Comparison of ENCODE assay signal across 14 cellular contexts in the genomic region with DNA sequence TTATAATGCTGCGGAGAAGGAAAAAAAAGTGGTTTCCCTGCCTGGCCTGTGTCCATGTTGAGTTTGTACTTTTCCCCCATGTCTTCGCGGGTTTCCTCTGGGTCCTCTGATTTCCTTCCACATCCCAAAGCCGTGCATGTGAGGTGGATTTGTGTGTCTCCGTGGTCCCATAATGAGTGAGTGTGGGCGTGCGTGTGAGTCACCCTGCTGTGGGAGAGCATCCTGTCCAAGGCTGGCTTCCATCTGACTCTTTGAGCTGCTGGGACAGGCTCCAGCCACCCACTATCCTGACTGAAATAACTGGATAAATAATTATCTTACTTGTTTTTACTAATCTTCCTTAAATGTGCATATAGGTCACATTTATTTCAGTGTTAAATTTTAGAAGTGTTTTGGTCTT. TPM values are rescaled to one million over a fixed set of nuclear protein-coding genes. Genes with fewer than 3 reads are reported as not detected.
DNase-seq lines count a peak whose midpoint lies in the region; ATAC-seq and TF ChIP-seq lines count a peak whose summit lies in the region.
"Had no signal": no experiment of that assay in that cellular context is flagged by ENCODE, and none has a peak within 500 bp of the region (broad histone marks: within the 10 kb centered on the region; RNA-seq: fewer than 3 reads in every experiment).

No MANE protein-coding gene starts in this region.

- H3K4me2 ChIP-seq in mesendoderm (ENCODE audit: low read length), result no peak overlapping the region

- H3K4me3 ChIP-seq in ACC112 (ENCODE audit: low read depth, low read length) (peak overlapping the region; percentile 26; the same call in 1 of the 2 replicates), MG63 (no peak overlapping the region), mesendoderm (ENCODE audit: low read length) (no peak overlapping the region)

- no peaks in the 10 kb centered on the region for H3K36me3 Mint-ChIP-seq in activated T-helper 17 cell treated with anti-CD3 and anti-CD28 coated beads, Interleukin-2, amount 50 U/mL, for 72 hours (ENCODE audit: low read depth)
- H3K36me3 Mint-ChIP-seq: stimulated activated effector memory CD8-positive, alpha-beta T cell treated with anti-CD3 and anti-CD28 coated beads, Interleukin-12 subunit alpha, Interleukin-12 subunit beta, amount 100 ng/mL, for 72 hours had no signal

- H3K27ac ChIP-seq in ACC112 (ENCODE audit: low read depth, low read length), result peak overlapping the region; percentile 10; the same call in 1 of the 2 replicates
- H3K27ac ChIP-seq in mesendoderm (ENCODE audit: low read depth, low read length), result no peak overlapping the region

- no peak overlapping the region for H3K4me3 Mint-ChIP-seq in activated T-helper 17 cell treated with anti-CD3 and anti-CD28 coated beads, Interleukin-2, amount 50 U/mL, for 72 hours
- H3K4me3 Mint-ChIP-seq: activated T-cell treated with anti-CD3 and anti-CD28 coated beads, Interleukin-2, amount 50 U/mL, for 72 hours; B cell; stimulated activated effector memory CD8-positive, alpha-beta T cell treated with anti-CD3 and anti-CD28 coated beads, Interleukin-12 subunit alpha, Interleukin-12 subunit beta, amount 100 ng/mL, for 72 hours had no signal

- H3K9me3 Mint-ChIP-seq in activated T-helper 17 cell treated with anti-CD3 and anti-CD28 coated beads, Interleukin-2, amount 50 U/mL, for 72 hours, result no peaks in the 10 kb centered on the region
- H3K9me3 Mint-ChIP-seq: activated T-cell treated with anti-CD3 and anti-CD28 coated beads, Interleukin-2, amount 50 U/mL, for 72 hours; stimulated activated effector memory CD8-positive, alpha-beta T cell treated with anti-CD3 and anti-CD28 coated beads, Interleukin-12 subunit alpha, Interleukin-12 subunit beta, amount 100 ng/mL, for 72 hours had no signal

- no peak overlapping the region for H3K18ac ChIP-seq in mesendoderm (ENCODE audit: low read length)

- no peak for TF ChIP-seq POLR2A in GM18505 (IDR thresholded peaks at IDR 0.05; ENCODE audit: borderline replicate concordance, extremely low read depth, insufficient read depth, insufficient read length)

- no peak overlapping the region for H2BK120ac ChIP-seq in mesendoderm (ENCODE audit: low read depth, low read length)

- H4K8ac ChIP-seq in mesendoderm (ENCODE audit: low read depth, low read length), result no peak overlapping the region

- H3K23ac ChIP-seq in mesendoderm (ENCODE audit: low read length), result no peak overlapping the region

- H3K79me2 ChIP-seq in ACC112 (ENCODE audit: control insufficient read depth, insufficient read depth, low read length, unreplicated experiment) (no peaks in the 10 kb centered on the region), mesendoderm (ENCODE audit: control insufficient read depth, insufficient read depth, low read length) (no peaks in the 10 kb centered on the region)

- WGBS in mesendoderm (ENCODE audit: extremely low coverage, insufficient coverage, low lambda C conversion rate), result no CpG with 5 or more reads among the region's 7 CpGs

- peaks cover 6% of the 10 kb centered on the region for H3K4me1 Mint-ChIP-seq in activated T-helper 17 cell treated with anti-CD3 and anti-CD28 coated beads, Interleukin-2, amount 50 U/mL, for 72 hours
- H3K4me1 Mint-ChIP-seq: B cell had no signal

- H3K79me1 ChIP-seq in mesendoderm (ENCODE audit: low read length), result no peaks in the 10 kb centered on the region

- H4K5ac ChIP-seq in mesendoderm (ENCODE audit: low read length), result no peak overlapping the region

- ATAC-seq in GM18505 (IDR thresholded peaks at IDR 0.05; ENCODE audit: unreplicated experiment), result no peak
- ATAC-seq in activated T-helper 17 cell treated with anti-CD3 and anti-CD28 coated beads, Interleukin-2, amount 50 U/mL, for 72 hours (replicated peaks), result no peak
- ATAC-seq: activated T-cell treated with anti-CD3 and anti-CD28 coated beads, Interleukin-2, amount 50 U/mL, for 72 hours; stimulated activated effector memory CD8-positive, alpha-beta T cell treated with anti-CD3 and anti-CD28 coated beads, Interleukin-12 subunit alpha, Interleukin-12 subunit beta, amount 100 ng/mL, for 72 hours had no signal

- H3K27me3 ChIP-seq in ACC112 (ENCODE audit: insufficient read depth, low read length) (no peaks in the 10 kb centered on the region), MG63 (no peaks in the 10 kb centered on the region), mesendoderm (ENCODE audit: insufficient read depth, low read length, poor library complexity) (no peaks in the 10 kb centered on the region)

- H3K4ac ChIP-seq in mesendoderm (ENCODE audit: low read depth, low read length), result no peak overlapping the region

- peaks cover 18% of the 10 kb centered on the region for H3K27me3 Mint-ChIP-seq in activated T-helper 17 cell treated with anti-CD3 and anti-CD28 coated beads, Interleukin-2, amount 50 U/mL, for 72 hours

- H2BK5ac ChIP-seq in mesendoderm (ENCODE audit: low read length), result no peak overlapping the region

- peak overlapping the region; percentile 42 for H2AFZ ChIP-seq in ACC112 (ENCODE audit: low read length, unreplicated experiment)

- no peak overlapping the region for H3K27ac Mint-ChIP-seq in activated T-helper 17 cell treated with anti-CD3 and anti-CD28 coated beads, Interleukin-2, amount 50 U/mL, for 72 hours
- H3K27ac Mint-ChIP-seq: activated T-cell treated with anti-CD3 and anti-CD28 coated beads, Interleukin-2, amount 50 U/mL, for 72 hours; B cell; stimulated activated effector memory CD8-positive, alpha-beta T cell treated with anti-CD3 and anti-CD28 coated beads, Interleukin-12 subunit alpha, Interleukin-12 subunit beta, amount 100 ng/mL, for 72 hours had no signal

- H3K56ac ChIP-seq in mesendoderm (ENCODE audit: low read length), result no peak overlapping the region

- H2BK15ac ChIP-seq in mesendoderm (replicated peaks; ENCODE audit: low read depth), result no peak overlapping the region

- H3K36me3 ChIP-seq in ACC112 (ENCODE audit: insufficient read depth, low read length) (no peaks in the 10 kb centered on the region), MG63 (no peaks in the 10 kb centered on the region), mesendoderm (ENCODE audit: control insufficient read depth, insufficient read depth, low read length) (no peaks in the 10 kb centered on the region)

- H3K9me3 ChIP-seq in MG63, result no peaks in the 10 kb centered on the region

- H3K9ac ChIP-seq in mesendoderm (ENCODE audit: low read length), result no peak overlapping the region

- DNase-seq in MG63, result peak; percentile 88
- DNase-seq in fibroblast of gingiva (ENCODE audit: low read depth), result peak; percentile 68
- peak; percentile 48 for DNase-seq in middle frontal gyrus (ENCODE audit: extremely low spot score, low spot score)
- DNase-seq in activated T-cell treated with anti-CD3 and anti-CD28 coated beads for 4 hours, result no peak
- DNase-seq in mesendoderm, result no peak
- DNase-seq: activated T-cell treated with anti-CD3 and anti-CD28 coated beads, Interleukin-2, amount 50 U/mL, for 72 hours; effector memory CD4-positive, alpha-beta T cell; NCI-H82; small intestine had no signal

- no peak overlapping the region for H2AK5ac ChIP-seq in mesendoderm (ENCODE audit: low read length)

- H3K4me1 ChIP-seq in ACC112 (ENCODE audit: control insufficient read depth, insufficient read depth, low read length, unreplicated experiment), result peaks cover 24% of the 10 kb centered on the region
- no peaks in the 10 kb centered on the region for H3K4me1 ChIP-seq in mesendoderm (ENCODE audit: control insufficient read depth, low read depth, low read length)

RNA-seq across cellular contexts. Expression of gene SNX19, which starts 29.7 kb away (rescaled TPM):
- total RNA-seq in MG63 (2014; rRNA removed; shearing (Covaris generic); ENCODE audit: low replicate concordance), result 10.5 and 22.2 TPM in 2 replicates
- total RNA-seq in activated T-helper 17 cell treated with anti-CD3 and anti-CD28 coated beads, Interleukin-2, amount 50 U/mL, for 72 hours, result 10 to 100 TPM; 16.4 to 33.8 TPM
- 15.2 TPM for polyA plus RNA-seq in mesendoderm (2013, experiment 1 of 2)
- polyA plus RNA-seq in mesendoderm (2013, experiment 2 of 2), result 15.8 TPM

Comparison
In these comparisons a context has a peak if more than half of its experiments do, and no peak if none do; other contexts are left out.
1. DNase-seq: peak in MG63 (single experiment), fibroblast of gingiva (single experiment) and middle frontal gyrus (single experiment); none in activated T-cell treated with anti-CD3 and anti-CD28 coated beads for 4 hours (single experiment) and mesendoderm (single experiment).